8 cellular contexts compared by ENCODE assay signal in the genomic region with DNA sequence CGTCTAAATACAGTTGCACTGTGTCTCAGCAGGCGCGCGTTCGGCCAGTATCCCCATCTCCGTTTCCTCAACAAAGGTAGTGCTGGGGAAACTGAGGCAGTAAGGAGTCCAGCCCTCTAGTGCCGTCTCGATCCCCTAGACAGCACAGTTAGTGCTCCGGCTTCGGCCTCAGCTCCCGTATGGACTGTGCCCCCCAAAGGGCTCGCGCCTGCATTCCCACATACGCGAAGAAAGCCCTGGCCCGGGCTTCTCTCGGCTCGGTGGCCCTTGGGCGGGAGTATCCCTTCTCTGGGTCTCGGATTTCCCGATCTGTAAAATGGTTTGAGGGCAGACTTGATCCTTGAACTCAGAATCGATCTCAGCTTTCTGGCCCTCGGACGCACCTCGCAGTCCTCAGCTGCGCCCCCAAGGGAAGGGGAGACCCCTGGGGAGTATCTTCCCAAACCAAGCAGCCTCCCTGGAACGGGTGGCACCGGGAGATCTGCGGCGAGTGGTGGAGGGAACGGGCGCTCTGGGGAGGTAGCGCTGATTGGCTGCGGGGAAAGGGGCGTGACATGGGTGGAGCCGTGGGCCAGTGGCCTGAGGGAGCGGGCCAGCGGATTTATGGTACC. TPM values are rescaled to one million over a fixed set of nuclear protein-coding genes. Genes with fewer than 3 reads are reported as not detected.
A peak's percentile ranks its signal among the peaks of the same experiment; 100 is the strongest.
DNase-seq lines count a peak whose midpoint lies in the region; ATAC-seq and TF ChIP-seq lines count a peak whose summit lies in the region.

No MANE protein-coding gene starts in this region.

- in situ Hi-C loops in Caki2 (cut with HindIII; ENCODE audit: low pct_unique_long_range_greater_than_20kb, low sequenced_read_pairs), result no loop called here

- H3K4me3 ChIP-seq in KMS-11 (IDR thresholded peaks at IDR 0.05; ENCODE audit: insufficient read depth, low read depth, low read length), result no peak overlapping the region
- H3K4me3 ChIP-seq in Peyer's patch, result peak overlapping the region; percentile 75 to 95 (median 81)
- H3K4me3 ChIP-seq in fibroblast of pulmonary artery (replicated peaks; ENCODE audit: low read depth, low read length), result peak overlapping the region; percentile 99
- H3K4me3 ChIP-seq in subcutaneous abdominal adipose tissue (ENCODE audit: low read depth in 1 of 5, low read length in 5 of 5), result peak overlapping the region; percentile 92 to 99 (median 97)

- H3K4me1 Mint-ChIP-seq in activated T-helper 2 cell treated with anti-CD3 and anti-CD28 coated beads, Interferon-gamma antibody, Interleukin-2, Interleukin-4, amounts not matched to agents 10 μg/mL and 5 μg/mL and 100 μg/mL, durations not matched to agents 14 hours and 24 hours and 36 hours (ENCODE audit: low read depth), result peaks cover 24% of the 10 kb centered on the region
- H3K4me1 Mint-ChIP-seq in naive thymus-derived CD8-positive, alpha-beta T cell, result peaks cover 18 to 64% (median 60%) of the 10 kb centered on the region in 4 donors

- POLR2A ChIA-PET in naive thymus-derived CD8-positive, alpha-beta T cell (lab: Charles Lee), result interaction anchor here (0.5 to 5.3 kb wide), 11 partner anchors 9 to 752 kb away, joined by 3 to 57 read pairs (median 3); partner anchors contain the start of gene CRY2

- H3K9me3 Mint-ChIP-seq in activated T-helper 2 cell treated with anti-CD3 and anti-CD28 coated beads, Interferon-gamma antibody, Interleukin-2, Interleukin-4, amounts not matched to agents 10 μg/mL and 5 μg/mL and 100 μg/mL, durations not matched to agents 14 hours and 24 hours and 36 hours, result no peaks in the 10 kb centered on the region
- no peaks in the 10 kb centered on the region for H3K9me3 Mint-ChIP-seq in naive thymus-derived CD8-positive, alpha-beta T cell

- H3K9ac ChIP-seq in KMS-11 (peak overlapping the region; percentile 41; the same call in 1 of the 2 replicates), subcutaneous abdominal adipose tissue (ENCODE audit: low read length in 5 of 5) (peak overlapping the region; percentile 68 to 98 (median 90))

- peak; percentile 36 for ATAC-seq in GM21526 (IDR thresholded peaks at IDR 0.05; ENCODE audit: low FRiP score, unreplicated experiment)
- ATAC-seq in naive thymus-derived CD8-positive, alpha-beta T cell, result peak in 1 of 2 donors; percentile 3

- peaks cover 10% of the 10 kb centered on the region for H3K27me3 Mint-ChIP-seq in activated T-helper 2 cell treated with anti-CD3 and anti-CD28 coated beads, Interferon-gamma antibody, Interleukin-2, Interleukin-4, amounts not matched to agents 10 μg/mL and 5 μg/mL and 100 μg/mL, durations not matched to agents 14 hours and 24 hours and 36 hours (ENCODE audit: low read depth)
- H3K27me3 Mint-ChIP-seq in naive thymus-derived CD8-positive, alpha-beta T cell, result peaks cover 0 to 3% (median 0%) of the 10 kb centered on the region in 5 donors

- H2AFZ ChIP-seq in KMS-11 (ENCODE audit: low read depth), result peak overlapping the region; percentile 89

- no peaks in the 10 kb centered on the region for H4K20me1 ChIP-seq in KMS-11 (ENCODE audit: insufficient read depth)

- intact Hi-C loops in activated T-helper 2 cell treated with anti-CD3 and anti-CD28 coated beads, Interferon-gamma antibody, Interleukin-2, Interleukin-4, amounts not matched to agents 10 μg/mL and 5 μg/mL and 100 μg/mL, durations not matched to agents 14 hours and 24 hours and 36 hours (cut with micrococcal nuclease), result loop anchor here (1.0 to 5.0 kb wide), 5 partner anchors 33 to 1351 kb away; partner anchors contain the start of genes CD82, CRY2, MAPK8IP1 and PHF21A

- H3K4me2 ChIP-seq in KMS-11, result peak overlapping the region; percentile 94

- H3K36me3 Mint-ChIP-seq in activated T-helper 2 cell treated with anti-CD3 and anti-CD28 coated beads, Interferon-gamma antibody, Interleukin-2, Interleukin-4, amounts not matched to agents 10 μg/mL and 5 μg/mL and 100 μg/mL, durations not matched to agents 14 hours and 24 hours and 36 hours (ENCODE audit: low read depth), result peaks cover 22% of the 10 kb centered on the region
- H3K36me3 Mint-ChIP-seq in naive thymus-derived CD8-positive, alpha-beta T cell, result peaks cover 0 to 22% (median 0%) of the 10 kb centered on the region in 3 donors

- peak overlapping the region; percentile 98 for H3K27ac Mint-ChIP-seq in activated T-helper 2 cell treated with anti-CD3 and anti-CD28 coated beads, Interferon-gamma antibody, Interleukin-2, Interleukin-4, amounts not matched to agents 10 μg/mL and 5 μg/mL and 100 μg/mL, durations not matched to agents 14 hours and 24 hours and 36 hours
- peak overlapping the region; percentile 94 to 100 (median 98) for H3K27ac Mint-ChIP-seq in naive thymus-derived CD8-positive, alpha-beta T cell

- no peaks in the 10 kb centered on the region for H3K36me3 ChIP-seq in KMS-11 (ENCODE audit: insufficient read depth)
- H3K36me3 ChIP-seq in Peyer's patch, result peaks cover 0 to 28% (median 0%) of the 10 kb centered on the region in 3 donors
- peaks cover 0 to 27% (median 26%) of the 10 kb centered on the region in 5 donors for H3K36me3 ChIP-seq in subcutaneous abdominal adipose tissue (ENCODE audit: control insufficient read depth in 5 of 5, insufficient read depth in 5 of 5, low read length in 5 of 5)

- H3K27me3 ChIP-seq in KMS-11 (ENCODE audit: insufficient read depth, low read depth), result 0 out of 2 replicates have a peak, but pooled peaks cover 5% of the 10 kb centered on the region
- peaks cover 0 to 18% of the 10 kb centered on the region in 2 donors for H3K27me3 ChIP-seq in Peyer's patch
- peaks cover 8 to 19% (median 10%) of the 10 kb centered on the region in 5 donors for H3K27me3 ChIP-seq in subcutaneous abdominal adipose tissue (ENCODE audit: control insufficient read depth in 5 of 5, insufficient read depth in 4 of 5, low read length in 5 of 5)

- no peaks in the 10 kb centered on the region for H3K9me3 ChIP-seq in Peyer's patch
- no peaks in the 10 kb centered on the region for H3K9me3 ChIP-seq in subcutaneous abdominal adipose tissue (ENCODE audit: control insufficient read depth in 5 of 5, low read length in 5 of 5)

- H3K4me3 Mint-ChIP-seq in activated T-helper 2 cell treated with anti-CD3 and anti-CD28 coated beads, Interferon-gamma antibody, Interleukin-2, Interleukin-4, amounts not matched to agents 10 μg/mL and 5 μg/mL and 100 μg/mL, durations not matched to agents 14 hours and 24 hours and 36 hours (ENCODE audit: low read depth), result peak overlapping the region; percentile 96
- peak overlapping the region; percentile 90 to 98 (median 95) for H3K4me3 Mint-ChIP-seq in naive thymus-derived CD8-positive, alpha-beta T cell

- H3K27ac ChIP-seq in KMS-11, result peak overlapping the region; percentile 68
- H3K27ac ChIP-seq in Peyer's patch, result peak overlapping the region; percentile 87 to 97 (median 88)
- peak overlapping the region; percentile 84 for H3K27ac ChIP-seq in subcutaneous abdominal adipose tissue (ENCODE audit: low read depth, low read length)

- H3K79me2 ChIP-seq in KMS-11 (ENCODE audit: insufficient read depth, low read depth), result peaks cover 14% of the 10 kb centered on the region

- DNase-seq in Caki2 (ENCODE audit: low read depth), result peak; percentile 63
- DNase-seq in Peyer's patch, result peak; percentile 86 to 92 (median 92)
- DNase-seq in activated T-helper 2 cell treated with anti-CD3 and anti-CD28 coated beads, Interferon-gamma antibody, Interleukin-2, Interleukin-4, amounts not matched to agents 10 μg/mL and 5 μg/mL and 100 μg/mL, durations not matched to agents 14 hours and 24 hours and 36 hours (ENCODE audit: low spot score), result peak; percentile 62
- DNase-seq in fibroblast of pulmonary artery (ENCODE audit: low read depth), result peak; percentile 68
- peak in 5 of 10 donors; percentile 37 to 66 (median 51) for DNase-seq in naive thymus-derived CD8-positive, alpha-beta T cell

- peak; percentile 40 to 79 for TF ChIP-seq POLR2A in Peyer's patch (IDR thresholded peaks at IDR 0.05)

- H3K4me1 ChIP-seq in KMS-11 (ENCODE audit: low read depth, poor library complexity, severe bottlenecking), result peaks cover 16% of the 10 kb centered on the region
- H3K4me1 ChIP-seq in Peyer's patch, result peaks cover 3 to 32% (median 14%) of the 10 kb centered on the region in 4 donors
- peaks cover 1 to 59% (median 36%) of the 10 kb centered on the region in 5 donors for H3K4me1 ChIP-seq in subcutaneous abdominal adipose tissue (ENCODE audit: control insufficient read depth in 5 of 5, insufficient read depth in 5 of 5, low read length in 5 of 5)

- TF ChIP-seq CTCF in KMS-11 (conservative IDR thresholded peaks at IDR 0.05; ENCODE audit: low read depth, low read length) (no peak), Peyer's patch (IDR thresholded peaks at IDR 0.05) (no peak), fibroblast of pulmonary artery (IDR thresholded peaks at IDR 0.05; ENCODE audit: low read length, missing control alignments) (no peak)

RNA-seq across cellular contexts. Expression of gene PEX16, which starts 0.8 kb away (rescaled TPM):
- 30.0 and 38.2 TPM in 2 replicates for total RNA-seq in Caki2 (2014; rRNA removed; shearing (Covaris generic); ENCODE audit: low replicate concordance)
- 10 to 100 TPM; 46.2 to 66.8 (median 63.0) TPM for total RNA-seq in Peyer's patch
- 30.8 and 38.5 TPM in 2 replicates for total RNA-seq in activated T-helper 2 cell treated with anti-CD3 and anti-CD28 coated beads, Interferon-gamma antibody, Interleukin-2, Interleukin-4, amounts not matched to agents 10 μg/mL and 5 μg/mL and 100 μg/mL, durations not matched to agents 14 hours and 24 hours and 36 hours
- total RNA-seq in naive thymus-derived CD8-positive, alpha-beta T cell, result 10 to 100 TPM; 66.8 to 74.1 TPM
- 10 to 100 TPM; 46.1 to 54.1 (median 53.2) TPM for polyA plus RNA-seq in naive thymus-derived CD8-positive, alpha-beta T cell

RNA-seq across cellular contexts. Expression of gene LARGE2, which starts 4.0 kb away (rescaled TPM):
- not detected in 2 replicates for total RNA-seq in Caki2 (2014; rRNA removed; shearing (Covaris generic); ENCODE audit: low replicate concordance)
- 1 to 10 TPM in 2 of 4 donors, under 1 TPM in 1, not detected in 1; 0.83 to 1.6 (median 1.2) TPM for total RNA-seq in Peyer's patch
- total RNA-seq in activated T-helper 2 cell treated with anti-CD3 and anti-CD28 coated beads, Interferon-gamma antibody, Interleukin-2, Interleukin-4, amounts not matched to agents 10 μg/mL and 5 μg/mL and 100 μg/mL, durations not matched to agents 14 hours and 24 hours and 36 hours, result 0.07 and 0.30 TPM in 2 replicates
- 1 to 10 TPM; 4.1 to 5.6 TPM for total RNA-seq in naive thymus-derived CD8-positive, alpha-beta T cell
- 1 to 10 TPM in 2 of 3 donors, under 1 TPM in 1; 0.71 to 2.0 (median 1.7) TPM for polyA plus RNA-seq in naive thymus-derived CD8-positive, alpha-beta T cell

RNA-seq across cellular contexts. Expression of gene FREY1, which starts 11.4 kb away (rescaled TPM):
- 1.3 TPM in 1 of 2 replicates, not detected in the other for total RNA-seq in Caki2 (2014; rRNA removed; shearing (Covaris generic); ENCODE audit: low replicate concordance)
- total RNA-seq in Peyer's patch, result 1 to 10 TPM in 1 of 4 donors, not detected in 3; 4.9 TPM
- total RNA-seq in activated T-helper 2 cell treated with anti-CD3 and anti-CD28 coated beads, Interferon-gamma antibody, Interleukin-2, Interleukin-4, amounts not matched to agents 10 μg/mL and 5 μg/mL and 100 μg/mL, durations not matched to agents 14 hours and 24 hours and 36 hours, result 1.4 and 1.7 TPM in 2 replicates
- 1 to 10 TPM; 3.1 to 3.4 TPM for total RNA-seq in naive thymus-derived CD8-positive, alpha-beta T cell
- not detected for polyA plus RNA-seq in naive thymus-derived CD8-positive, alpha-beta T cell

RNA-seq across cellular contexts. Expression of gene MAPK8IP1, which starts 33.0 kb away (rescaled TPM):
- total RNA-seq in Caki2 (2014; rRNA removed; shearing (Covaris generic); ENCODE audit: low replicate concordance), result 6.5 and 6.9 TPM in 2 replicates
- total RNA-seq in Peyer's patch, result 10 to 100 TPM in 1 of 4 donors, 1 to 10 TPM in 3; 1.1 to 17.3 (median 3.3) TPM
- total RNA-seq in activated T-helper 2 cell treated with anti-CD3 and anti-CD28 coated beads, Interferon-gamma antibody, Interleukin-2, Interleukin-4, amounts not matched to agents 10 μg/mL and 5 μg/mL and 100 μg/mL, durations not matched to agents 14 hours and 24 hours and 36 hours, result 0.46 and 0.66 TPM in 2 replicates
- 1 to 10 TPM; 1.6 to 2.1 TPM for total RNA-seq in naive thymus-derived CD8-positive, alpha-beta T cell
- polyA plus RNA-seq in naive thymus-derived CD8-positive, alpha-beta T cell, result not detected
